Comparison of ENCODE assay signal across 1 cellular context in the genomic region with DNA sequence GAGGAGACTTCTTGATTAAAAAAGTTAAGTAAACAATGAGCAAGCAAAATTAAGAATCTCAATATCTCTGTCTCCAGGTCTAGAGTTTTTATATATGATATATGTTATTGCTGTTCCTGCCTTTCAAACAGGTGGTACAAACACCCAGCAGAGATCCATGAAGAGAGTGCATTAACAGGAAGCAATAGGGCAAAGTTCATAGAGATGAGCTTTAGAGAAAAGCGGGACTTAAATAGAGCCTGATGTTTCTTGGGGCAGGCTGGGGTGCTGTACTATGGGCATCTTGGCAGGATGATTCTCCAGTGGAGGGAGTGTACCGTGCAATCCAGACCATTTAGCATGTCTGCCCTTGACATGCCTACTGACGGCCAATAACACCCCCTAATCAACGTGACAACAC.
TF ChIP-seq lines count a peak whose summit lies in the region.

No MANE protein-coding gene starts in this region.

TF ChIP-seq in K562, 482 proteins besides CTCF, POLR2A, EP300 and RAD21:
- TF ChIP-seq, protein P1, sequence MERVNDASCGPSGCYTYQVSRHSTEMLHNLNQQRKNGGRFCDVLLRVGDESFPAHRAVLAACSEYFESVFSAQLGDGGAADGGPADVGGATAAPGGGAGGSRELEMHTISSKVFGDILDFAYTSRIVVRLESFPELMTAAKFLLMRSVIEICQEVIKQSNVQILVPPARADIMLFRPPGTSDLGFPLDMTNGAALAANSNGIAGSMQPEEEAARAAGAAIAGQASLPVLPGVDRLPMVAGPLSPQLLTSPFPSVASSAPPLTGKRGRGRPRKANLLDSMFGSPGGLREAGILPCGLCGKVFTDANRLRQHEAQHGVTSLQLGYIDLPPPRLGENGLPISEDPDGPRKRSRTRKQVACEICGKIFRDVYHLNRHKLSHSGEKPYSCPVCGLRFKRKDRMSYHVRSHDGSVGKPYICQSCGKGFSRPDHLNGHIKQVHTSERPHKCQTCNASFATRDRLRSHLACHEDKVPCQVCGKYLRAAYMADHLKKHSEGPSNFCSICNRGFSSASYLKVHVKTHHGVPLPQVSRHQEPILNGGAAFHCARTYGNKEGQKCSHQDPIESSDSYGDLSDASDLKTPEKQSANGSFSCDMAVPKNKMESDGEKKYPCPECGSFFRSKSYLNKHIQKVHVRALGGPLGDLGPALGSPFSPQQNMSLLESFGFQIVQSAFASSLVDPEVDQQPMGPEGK (CRISPR knock-in tag; IDR thresholded peaks at IDR 0.05; ENCODE audit: borderline replicate concordance): no peak
- TF ChIP-seq NR2F6 (CRISPR knock-in tag; IDR thresholded peaks at IDR 0.05) (no peak), BACH1 (tag; IDR thresholded peaks at IDR 0.05) (no peak), NFE2L1 (tag; IDR thresholded peaks at IDR 0.05; ENCODE audit: borderline replicate concordance, low read depth) (no peak), ZNF23 (CRISPR knock-in tag; IDR thresholded peaks at IDR 0.05) (no peak), SMAD1 (IDR thresholded peaks at IDR 0.05; ENCODE audit: low read depth, low read length, partially characterized antibody) (no peak), POLR2AphosphoS5 (IDR thresholded peaks at IDR 0.05; ENCODE audit: control insufficient read depth, insufficient read depth, low read depth, low read length) (no peak), NFATC3 (IDR thresholded peaks at IDR 0.05) (no peak), ZNF41 (CRISPR knock-in tag; conservative IDR thresholded peaks at IDR 0.05) (no peak), RBBP5 (IDR thresholded peaks at IDR 0.05; ENCODE audit: borderline replicate concordance, insufficient read depth, low read length, poor library complexity, severe bottlenecking) (no peak), MAFF (IDR thresholded peaks at IDR 0.05; ENCODE audit: low read length) (no peak)
